34 cellular contexts compared by ENCODE assay signal in genomic region chr10:116207690-116208089, GRCh38.
"Had no signal": no experiment of that assay in that cellular context is flagged by ENCODE, and none has a peak within 500 bp of the region (broad histone marks: within the 10 kb centered on the region; RNA-seq: fewer than 3 reads in every experiment).

No MANE protein-coding gene starts in this region.

- H3K36me3 ChIP-seq: ascending aorta, MG63, SJCRH30, WERI-Rb-1 had no signal

- H3K4me3 ChIP-seq: ascending aorta, MG63, SJCRH30, SK-N-MC had no signal

- H3K9me3 ChIP-seq: ascending aorta, SJCRH30 had no signal

- H3K27me3 Mint-ChIP-seq: activated CD4-positive, alpha-beta memory T cell treated with anti-CD3 and anti-CD28 coated beads, Interleukin-2, amount 10 ng/mL, durations not matched to agents 7 days and 5 days; activated CD8-positive, alpha-beta memory T cell treated with anti-CD3 and anti-CD28 coated beads, Interleukin-2, amount 10 ng/mL, durations not matched to agents 7 days and 5 days had no signal

- H3K9me3 Mint-ChIP-seq: activated CD4-positive, alpha-beta memory T cell treated with anti-CD3 and anti-CD28 coated beads, Interleukin-2, amount 10 ng/mL, durations not matched to agents 7 days and 5 days; activated naive CD8-positive, alpha-beta T cell treated with anti-CD3 and anti-CD28 coated beads for 36 hours had no signal

- H3K27ac ChIP-seq: ascending aorta, SJCRH30, SK-N-MC, WERI-Rb-1 had no signal

- H3K27ac Mint-ChIP-seq: activated CD4-positive, alpha-beta memory T cell treated with anti-CD3 and anti-CD28 coated beads, Interleukin-2, amount 10 ng/mL, durations not matched to agents 7 days and 5 days; activated CD8-positive, alpha-beta memory T cell treated with anti-CD3 and anti-CD28 coated beads, Interleukin-2, amount 10 ng/mL, durations not matched to agents 7 days and 5 days; activated naive CD8-positive, alpha-beta T cell treated with anti-CD3 and anti-CD28 coated beads for 36 hours had no signal

- H3K36me3 Mint-ChIP-seq: activated CD8-positive, alpha-beta memory T cell treated with anti-CD3 and anti-CD28 coated beads, Interleukin-2, amount 10 ng/mL, durations not matched to agents 7 days and 5 days; activated naive CD8-positive, alpha-beta T cell treated with anti-CD3 and anti-CD28 coated beads for 36 hours had no signal

- H3K27me3 ChIP-seq: ascending aorta, MG63, SJCRH30 had no signal

- H3K4me1 Mint-ChIP-seq: activated CD4-positive, alpha-beta memory T cell treated with anti-CD3 and anti-CD28 coated beads, Interleukin-2, amount 10 ng/mL, durations not matched to agents 7 days and 5 days; activated CD8-positive, alpha-beta memory T cell treated with anti-CD3 and anti-CD28 coated beads, Interleukin-2, amount 10 ng/mL, durations not matched to agents 7 days and 5 days; activated naive CD8-positive, alpha-beta T cell treated with anti-CD3 and anti-CD28 coated beads for 36 hours had no signal

- H3K4me1 ChIP-seq: ascending aorta had no signal

- H3K4me3 Mint-ChIP-seq: activated CD4-positive, alpha-beta memory T cell treated with anti-CD3 and anti-CD28 coated beads, Interleukin-2, amount 10 ng/mL, durations not matched to agents 7 days and 5 days; activated CD8-positive, alpha-beta memory T cell treated with anti-CD3 and anti-CD28 coated beads, Interleukin-2, amount 10 ng/mL, durations not matched to agents 7 days and 5 days; activated naive CD8-positive, alpha-beta T cell treated with anti-CD3 and anti-CD28 coated beads for 36 hours had no signal

- DNase-seq: activated CD4-positive, alpha-beta memory T cell treated with anti-CD3 and anti-CD28 coated beads, Interleukin-2, amount 10 ng/mL, durations not matched to agents 7 days and 5 days; activated CD4-positive, alpha-beta T cell treated with anti-CD3 and anti-CD28 coated beads for 1 hour; activated CD4-positive, alpha-beta T cell treated with anti-CD3 and anti-CD28 coated beads for 48 hours; activated CD4-positive, CD25-positive, alpha-beta regulatory T cell; activated CD8-positive, alpha-beta memory T cell treated with anti-CD3 and anti-CD28 coated beads for 24 hours; activated CD8-positive, alpha-beta memory T cell treated with anti-CD3 and anti-CD28 coated beads, Interleukin-2, amount 10 ng/mL, durations not matched to agents 7 days and 5 days; activated CD8-positive, alpha-beta memory T cell treated with anti-CD3 and anti-CD28 coated beads, Interleukin-2, amount 50 U/mL, for 48 hours; activated effector memory CD4-positive, alpha-beta T cell treated with anti-CD3 and anti-CD28 coated beads, Interleukin-2, amount 50 U/mL, for 16 hours; activated naive CD4-positive, alpha-beta T cell; activated naive CD4-positive, alpha-beta T cell treated with anti-CD3 and anti-CD28 coated beads, Interleukin-2, amount 50 U/mL, for 16 hours; activated naive CD8-positive, alpha-beta T cell treated with anti-CD3 and anti-CD28 coated beads for 36 hours; activated T-cell treated with anti-CD3 and anti-CD28 coated beads, Interleukin-2, amount 50 U/mL, for 48 hours; amniotic stem cell; Karpas-422; KBM-7; MG63; NCI-H1048; NCI-H1105 treated with DMSO at 0.1 percent for 48 hours; NCI-H1436; NCI-H1694; NCI-H1930; NCI-H2081 treated with DMSO at 0.1 percent for 48 hours; NCI-H2171; NCI-H510A; NCI-H526; NCI-H748 treated with DMSO at 0.1 percent for 48 hours; NK-92 treated with Interleukin-12 subunit alpha and Interleukin-12 subunit beta, amount 100 ng/mL, for 24 hours; OCI-M1; Right ventricle myocardium superior; SJCRH30; T1000; WERI-Rb-1 had no signal

- ATAC-seq: activated CD8-positive, alpha-beta memory T cell treated with anti-CD3 and anti-CD28 coated beads, Interleukin-2, amount 10 ng/mL, durations not matched to agents 7 days and 5 days had no signal
